Comparison of ENCODE assay signal across 1 cellular context in genomic region chr22:46652081-46652929, GRCh38.
TF ChIP-seq lines count a peak whose summit lies in the region.

No MANE protein-coding gene starts in this region.

TF ChIP-seq in HepG2, 621 proteins besides CTCF, POLR2A, EP300 and RAD21 (continued from another document and continues in another):
- TF ChIP-seq ZFP91 (CRISPR knock-in tag; IDR thresholded peaks at IDR 0.05; ENCODE audit: borderline replicate concordance) (peak; percentile 37; the same call in 1 of the 2 replicates), FOXC1 (CRISPR knock-in tag; IDR thresholded peaks at IDR 0.05; ENCODE audit: borderline replicate concordance) (peak; percentile 73; the same call in 1 of the 2 replicates), FOSL2 (CRISPR knock-in tag; IDR thresholded peaks at IDR 0.05) (peak; percentile 93), ZMYM3 (CRISPR knock-in tag; IDR thresholded peaks at IDR 0.05) (peak; percentile 72; the same call in 1 of the 2 replicates), PBX3 (CRISPR knock-in tag; IDR thresholded peaks at IDR 0.05; ENCODE audit: borderline replicate concordance) (no peak), ZSCAN30 (CRISPR knock-in tag; IDR thresholded peaks at IDR 0.05) (no peak), TCF12 (IDR thresholded peaks at IDR 0.05) (no peak), TCF12 (CRISPR knock-in tag; IDR thresholded peaks at IDR 0.05) (0 out of 2 replicates have a peak, but pooled peaks have one; percentile 23), HIC2 (CRISPR knock-in tag; IDR thresholded peaks at IDR 0.05; ENCODE audit: low read depth) (0 out of 2 replicates have a peak, but pooled peaks have one; percentile 12), ZNF768 (CRISPR knock-in tag; IDR thresholded peaks at IDR 0.05) (peak; percentile 27; the same call in 1 of the 2 replicates), ZBTB43 (CRISPR knock-in tag; conservative IDR thresholded peaks at IDR 0.05) (0 out of 2 replicates have a peak, but pooled peaks have one; percentile 66), MXI1 (IDR thresholded peaks at IDR 0.05; ENCODE audit: borderline replicate concordance, low read depth, low read length) (peak; percentile 51; the same call in 1 of the 3 replicates), CBFB (CRISPR knock-in tag; IDR thresholded peaks at IDR 0.05) (peak; percentile 74), HMGXB4 (CRISPR knock-in tag; IDR thresholded peaks at IDR 0.05; ENCODE audit: borderline replicate concordance in 1 of 2, low read depth in 1 of 2) (peak in 1 of 2 experiments; percentile 61; a peak in 2 of 4 replicates), KLF11 (CRISPR knock-in tag; IDR thresholded peaks at IDR 0.05) (peak; percentile 36; the same call in 1 of the 2 replicates), HIVEP1 (CRISPR knock-in tag; IDR thresholded peaks at IDR 0.05) (peak; percentile 73), ZNF670 (CRISPR knock-in tag; IDR thresholded peaks at IDR 0.05; ENCODE audit: borderline replicate concordance) (no peak), ZMYM4 (CRISPR knock-in tag; IDR thresholded peaks at IDR 0.05) (0 out of 2 replicates have a peak, but pooled peaks have one; percentile 23), TEAD2 (CRISPR knock-in tag; IDR thresholded peaks at IDR 0.05) (no peak), ZBTB37 (CRISPR knock-in tag; IDR thresholded peaks at IDR 0.05) (0 out of 2 replicates have a peak, but pooled peaks have one; percentile 50), ARHGAP35 (CRISPR knock-in tag; IDR thresholded peaks at IDR 0.05; ENCODE audit: borderline replicate concordance) (no peak), MED1 (CRISPR knock-in tag; IDR thresholded peaks at IDR 0.05) (peak; percentile 71), ZNF574 (CRISPR knock-in tag; IDR thresholded peaks at IDR 0.05) (0 out of 2 replicates have a peak, but pooled peaks have one; percentile 0), ZNF605 (CRISPR knock-in tag; IDR thresholded peaks at IDR 0.05) (no peak), POLR2AphosphoS5 (IDR thresholded peaks at IDR 0.05; ENCODE audit: low read depth, low read length) (no peak), ZBTB7A (CRISPR knock-in tag; IDR thresholded peaks at IDR 0.05) (peak; percentile 91), PITX1 (CRISPR knock-in tag; IDR thresholded peaks at IDR 0.05) (peak; percentile 87), PHF20 (CRISPR knock-in tag; IDR thresholded peaks at IDR 0.05) (0 out of 2 replicates have a peak, but pooled peaks have one; percentile 40), MYNN (CRISPR knock-in tag; IDR thresholded peaks at IDR 0.05; ENCODE audit: low read depth) (0 out of 2 replicates have a peak, but pooled peaks have one; percentile 24), MED8 (CRISPR knock-in tag; IDR thresholded peaks at IDR 0.05; ENCODE audit: insufficient replicate concordance) (peak; percentile 27), RXRA (CRISPR knock-in tag; IDR thresholded peaks at IDR 0.05) (peak; percentile 99), LCORL (IDR thresholded peaks at IDR 0.05) (no peak), LCORL (CRISPR knock-in tag; IDR thresholded peaks at IDR 0.05) (peak; percentile 71; the same call in 1 of the 2 replicates), FOXK1 (CRISPR knock-in tag; IDR thresholded peaks at IDR 0.05; ENCODE audit: borderline replicate concordance, low read depth) (peak; percentile 90; the same call in 1 of the 2 replicates), ZFP62 (CRISPR knock-in tag; IDR thresholded peaks at IDR 0.05) (no peak)
- TF ChIP-seq, protein P1, sequence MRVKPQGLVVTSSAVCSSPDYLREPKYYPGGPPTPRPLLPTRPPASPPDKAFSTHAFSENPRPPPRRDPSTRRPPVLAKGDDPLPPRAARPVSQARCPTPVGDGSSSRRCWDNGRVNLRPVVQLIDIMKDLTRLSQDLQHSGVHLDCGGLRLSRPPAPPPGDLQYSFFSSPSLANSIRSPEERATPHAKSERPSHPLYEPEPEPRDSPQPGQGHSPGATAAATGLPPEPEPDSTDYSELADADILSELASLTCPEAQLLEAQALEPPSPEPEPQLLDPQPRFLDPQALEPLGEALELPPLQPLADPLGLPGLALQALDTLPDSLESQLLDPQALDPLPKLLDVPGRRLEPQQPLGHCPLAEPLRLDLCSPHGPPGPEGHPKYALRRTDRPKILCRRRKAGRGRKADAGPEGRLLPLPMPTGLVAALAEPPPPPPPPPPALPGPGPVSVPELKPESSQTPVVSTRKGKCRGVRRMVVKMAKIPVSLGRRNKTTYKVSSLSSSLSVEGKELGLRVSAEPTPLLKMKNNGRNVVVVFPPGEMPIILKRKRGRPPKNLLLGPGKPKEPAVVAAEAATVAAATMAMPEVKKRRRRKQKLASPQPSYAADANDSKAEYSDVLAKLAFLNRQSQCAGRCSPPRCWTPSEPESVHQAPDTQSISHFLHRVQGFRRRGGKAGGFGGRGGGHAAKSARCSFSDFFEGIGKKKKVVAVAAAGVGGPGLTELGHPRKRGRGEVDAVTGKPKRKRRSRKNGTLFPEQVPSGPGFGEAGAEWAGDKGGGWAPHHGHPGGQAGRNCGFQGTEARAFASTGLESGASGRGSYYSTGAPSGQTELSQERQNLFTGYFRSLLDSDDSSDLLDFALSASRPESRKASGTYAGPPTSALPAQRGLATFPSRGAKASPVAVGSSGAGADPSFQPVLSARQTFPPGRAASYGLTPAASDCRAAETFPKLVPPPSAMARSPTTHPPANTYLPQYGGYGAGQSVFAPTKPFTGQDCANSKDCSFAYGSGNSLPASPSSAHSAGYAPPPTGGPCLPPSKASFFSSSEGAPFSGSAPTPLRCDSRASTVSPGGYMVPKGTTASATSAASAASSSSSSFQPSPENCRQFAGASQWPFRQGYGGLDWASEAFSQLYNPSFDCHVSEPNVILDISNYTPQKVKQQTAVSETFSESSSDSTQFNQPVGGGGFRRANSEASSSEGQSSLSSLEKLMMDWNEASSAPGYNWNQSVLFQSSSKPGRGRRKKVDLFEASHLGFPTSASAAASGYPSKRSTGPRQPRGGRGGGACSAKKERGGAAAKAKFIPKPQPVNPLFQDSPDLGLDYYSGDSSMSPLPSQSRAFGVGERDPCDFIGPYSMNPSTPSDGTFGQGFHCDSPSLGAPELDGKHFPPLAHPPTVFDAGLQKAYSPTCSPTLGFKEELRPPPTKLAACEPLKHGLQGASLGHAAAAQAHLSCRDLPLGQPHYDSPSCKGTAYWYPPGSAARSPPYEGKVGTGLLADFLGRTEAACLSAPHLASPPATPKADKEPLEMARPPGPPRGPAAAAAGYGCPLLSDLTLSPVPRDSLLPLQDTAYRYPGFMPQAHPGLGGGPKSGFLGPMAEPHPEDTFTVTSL (CRISPR knock-in tag; IDR thresholded peaks at IDR 0.05; ENCODE audit: borderline replicate concordance) = peak; percentile 75; the same call in 1 of the 2 replicates
- TF ChIP-seq, protein P2, sequence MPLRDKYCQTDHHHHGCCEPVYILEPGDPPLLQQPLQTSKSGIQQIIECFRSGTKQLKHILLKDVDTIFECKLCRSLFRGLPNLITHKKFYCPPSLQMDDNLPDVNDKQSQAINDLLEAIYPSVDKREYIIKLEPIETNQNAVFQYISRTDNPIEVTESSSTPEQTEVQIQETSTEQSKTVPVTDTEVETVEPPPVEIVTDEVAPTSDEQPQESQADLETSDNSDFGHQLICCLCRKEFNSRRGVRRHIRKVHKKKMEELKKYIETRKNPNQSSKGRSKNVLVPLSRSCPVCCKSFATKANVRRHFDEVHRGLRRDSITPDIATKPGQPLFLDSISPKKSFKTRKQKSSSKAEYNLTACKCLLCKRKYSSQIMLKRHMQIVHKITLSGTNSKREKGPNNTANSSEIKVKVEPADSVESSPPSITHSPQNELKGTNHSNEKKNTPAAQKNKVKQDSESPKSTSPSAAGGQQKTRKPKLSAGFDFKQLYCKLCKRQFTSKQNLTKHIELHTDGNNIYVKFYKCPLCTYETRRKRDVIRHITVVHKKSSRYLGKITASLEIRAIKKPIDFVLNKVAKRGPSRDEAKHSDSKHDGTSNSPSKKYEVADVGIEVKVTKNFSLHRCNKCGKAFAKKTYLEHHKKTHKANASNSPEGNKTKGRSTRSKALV (CRISPR knock-in tag; IDR thresholded peaks at IDR 0.05) = 0 out of 2 replicates have a peak, but pooled peaks have one; percentile 22
- TF ChIP-seq, protein P3, sequence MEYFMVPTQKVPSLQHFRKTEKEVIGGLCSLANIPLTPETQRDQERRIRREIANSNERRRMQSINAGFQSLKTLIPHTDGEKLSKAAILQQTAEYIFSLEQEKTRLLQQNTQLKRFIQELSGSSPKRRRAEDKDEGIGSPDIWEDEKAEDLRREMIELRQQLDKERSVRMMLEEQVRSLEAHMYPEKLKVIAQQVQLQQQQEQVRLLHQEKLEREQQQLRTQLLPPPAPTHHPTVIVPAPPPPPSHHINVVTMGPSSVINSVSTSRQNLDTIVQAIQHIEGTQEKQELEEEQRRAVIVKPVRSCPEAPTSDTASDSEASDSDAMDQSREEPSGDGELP (IDR thresholded peaks at IDR 0.05; ENCODE audit: borderline replicate concordance, low read depth) = peak; percentile 32; the same call in 1 of the 2 replicates
